ENCODE assay signal across 19 cellular contexts in genomic region chr2:11652141-11652540, GRCh38. TPM values are rescaled to one million over a fixed set of nuclear protein-coding genes. Genes with fewer than 3 reads are reported as not detected.
A peak's percentile ranks its signal among the peaks of the same experiment; 100 is the strongest.
DNase-seq lines count a peak whose midpoint lies in the region; ATAC-seq and TF ChIP-seq lines count a peak whose summit lies in the region.
"Had no signal": no experiment of that assay in that cellular context is flagged by ENCODE, and none has a peak within 500 bp of the region (broad histone marks: within the 10 kb centered on the region; RNA-seq: fewer than 3 reads in every experiment).

No MANE protein-coding gene starts in this region.

- intact Hi-C loops in thyroid gland (cut with DNase I) = no loop called here

- no peak overlapping the region for H3K27ac Mint-ChIP-seq in activated naive CD4-positive, alpha-beta T cell treated with anti-CD3 and anti-CD28 coated beads, Interleukin-2, amount 50 U/mL, for 72 hours
- peak overlapping the region in 3 of 5 experiments; percentile 19 to 57 (median 35) for H3K27ac Mint-ChIP-seq in brain
- H3K27ac Mint-ChIP-seq: CD4-positive, alpha-beta memory T cell; GM23338 had no signal

- H3K27me3 ChIP-seq in thyroid gland = no peaks in the 10 kb centered on the region
- H3K27me3 ChIP-seq: BE2C had no signal

- peak; percentile 22 to 58 for ATAC-seq in activated naive CD4-positive, alpha-beta T cell treated with anti-CD3 and anti-CD28 coated beads, Interleukin-2, amount 50 U/mL, for 72 hours
- ATAC-seq in SK-N-SH treated with all-trans-retinoic acid at 6 μM for 48 hours = no peak
- ATAC-seq: A549, GM12878, GM23338 had no signal

- no peak for DNase-seq in activated naive CD4-positive, alpha-beta T cell treated with anti-CD3 and anti-CD28 coated beads, Interleukin-2, amount 50 U/mL, for 72 hours (ENCODE audit: low spot score in 2 of 2)
- DNase-seq in activated naive CD4-positive, alpha-beta T cell treated with anti-CD3 and anti-CD28 coated beads, Interleukin-2, amount 50 U/mL, for 16 hours = no peak
- DNase-seq in SK-MEL-5 (ENCODE audit: low read depth, low spot score) (peak; percentile 49), islet precursor cell (peak; percentile 13), thyroid gland (no peak)
- DNase-seq in stimulated activated CD4-positive, alpha-beta T cell treated with anti-CD3 and anti-CD28 coated beads, Interleukin-12 subunit alpha, Interleukin-12 subunit beta, amount 100 ng/mL, for 4 hours = no peak
- DNase-seq: BE2C; CD4-positive, alpha-beta memory T cell; DMS79; H7 had no signal

- TF ChIP-seq CTCF in brain (conservative IDR thresholded peaks at IDR 0.05) = no peak
- no peak for TF ChIP-seq CTCF in thyroid gland (IDR thresholded peaks at IDR 0.05)

- H3K36me3 ChIP-seq in thyroid gland = no peaks in the 10 kb centered on the region
- H3K36me3 ChIP-seq: BE2C had no signal

- peaks cover 1% of the 10 kb centered on the region for H3K27me3 Mint-ChIP-seq in brain

- peaks cover 12% of the 10 kb centered on the region for H3K4me1 Mint-ChIP-seq in brain
- H3K4me1 Mint-ChIP-seq: CD4-positive, alpha-beta memory T cell had no signal

- TF ChIP-seq POLR2A in thyroid gland (IDR thresholded peaks at IDR 0.05) = no peak

- in situ Hi-C loops in SK-MEL-5 (cut with HindIII; ENCODE audit: low pct_unique_long_range_greater_than_20kb, low sequenced_read_pairs) = no loop called here

- H3K4me3 Mint-ChIP-seq in brain = peak overlapping the region in 1 of 5 experiments; percentile 50
- H3K4me3 Mint-ChIP-seq: CD4-positive, alpha-beta memory T cell; GM23338 had no signal

- no peaks in the 10 kb centered on the region for H3K9me3 Mint-ChIP-seq in activated naive CD4-positive, alpha-beta T cell treated with anti-CD3 and anti-CD28 coated beads, Interleukin-2, amount 50 U/mL, for 72 hours
- H3K9me3 Mint-ChIP-seq in brain = no peaks in the 10 kb centered on the region
- H3K9me3 Mint-ChIP-seq: GM23338 had no signal

- H3K4me3 ChIP-seq in thyroid gland (replicated peaks in 1 of 3) = no peak overlapping the region
- H3K4me3 ChIP-seq: A549, GM12878, GM23338 had no signal

- no peaks in the 10 kb centered on the region for H3K4me1 ChIP-seq in thyroid gland
- H3K4me1 ChIP-seq: A549, BE2C had no signal

- 85 to 86% methylated on average over 4 of the region's 4 CpGs for WGBS in thyroid gland, 2 donors

- no peaks in the 10 kb centered on the region for H3K36me3 Mint-ChIP-seq in activated naive CD4-positive, alpha-beta T cell treated with anti-CD3 and anti-CD28 coated beads, Interleukin-2, amount 50 U/mL, for 72 hours
- H3K36me3 Mint-ChIP-seq in brain = no peaks in the 10 kb centered on the region
- H3K36me3 Mint-ChIP-seq: CD4-positive, alpha-beta memory T cell had no signal

- no peaks in the 10 kb centered on the region for H3K9me3 ChIP-seq in thyroid gland
- H3K9me3 ChIP-seq: A549, BE2C had no signal

- H3K27ac ChIP-seq in thyroid gland = no peak overlapping the region
- H3K27ac ChIP-seq: A549, C4-2B had no signal

TF ChIP-seq in SK-N-SH treated with all-trans-retinoic acid at 6 μM for 48 hours, 23 proteins besides CTCF, POLR2A, EP300 and RAD21:
- TF ChIP-seq ZNF8 (CRISPR knock-in tag; IDR thresholded peaks at IDR 0.05) = no peak
- no peak for TF ChIP-seq POU6F1 (CRISPR knock-in tag; IDR thresholded peaks at IDR 0.05; ENCODE audit: borderline replicate concordance, low read depth)
- TF ChIP-seq, protein P1, sequence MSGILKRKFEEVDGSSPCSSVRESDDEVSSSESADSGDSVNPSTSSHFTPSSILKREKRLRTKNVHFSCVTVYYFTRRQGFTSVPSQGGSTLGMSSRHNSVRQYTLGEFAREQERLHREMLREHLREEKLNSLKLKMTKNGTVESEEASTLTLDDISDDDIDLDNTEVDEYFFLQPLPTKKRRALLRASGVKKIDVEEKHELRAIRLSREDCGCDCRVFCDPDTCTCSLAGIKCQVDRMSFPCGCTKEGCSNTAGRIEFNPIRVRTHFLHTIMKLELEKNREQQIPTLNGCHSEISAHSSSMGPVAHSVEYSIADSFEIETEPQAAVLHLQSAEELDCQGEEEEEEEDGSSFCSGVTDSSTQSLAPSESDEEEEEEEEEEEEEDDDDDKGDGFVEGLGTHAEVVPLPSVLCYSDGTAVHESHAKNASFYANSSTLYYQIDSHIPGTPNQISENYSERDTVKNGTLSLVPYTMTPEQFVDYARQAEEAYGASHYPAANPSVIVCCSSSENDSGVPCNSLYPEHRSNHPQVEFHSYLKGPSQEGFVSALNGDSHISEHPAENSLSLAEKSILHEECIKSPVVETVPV (CRISPR knock-in tag; IDR thresholded peaks at IDR 0.05) = no peak
- TF ChIP-seq TOX (CRISPR knock-in tag; IDR thresholded peaks at IDR 0.05; ENCODE audit: borderline replicate concordance) = no peak
- TF ChIP-seq RARB (CRISPR knock-in tag; IDR thresholded peaks at IDR 0.05) = no peak
- no peak for TF ChIP-seq ISL1 (CRISPR knock-in tag; IDR thresholded peaks at IDR 0.05)
- TF ChIP-seq ARNTL (CRISPR knock-in tag; IDR thresholded peaks at IDR 0.05; ENCODE audit: borderline replicate concordance, low read depth) = no peak
- no peak for TF ChIP-seq GLIS3 (CRISPR knock-in tag; IDR thresholded peaks at IDR 0.05)
- TF ChIP-seq PPARA (CRISPR knock-in tag; IDR thresholded peaks at IDR 0.05; ENCODE audit: borderline replicate concordance) = no peak
- no peak for TF ChIP-seq ZFP3 (CRISPR knock-in tag; IDR thresholded peaks at IDR 0.05)
- no peak for TF ChIP-seq CREB5 (CRISPR knock-in tag; IDR thresholded peaks at IDR 0.05; ENCODE audit: low read depth)
- TF ChIP-seq TCF4 (CRISPR knock-in tag; IDR thresholded peaks at IDR 0.05; ENCODE audit: borderline replicate concordance) = no peak
- no peak for TF ChIP-seq PATZ1 (CRISPR knock-in tag; IDR thresholded peaks at IDR 0.05; ENCODE audit: borderline replicate concordance)
- TF ChIP-seq ZNF70 (CRISPR knock-in tag; IDR thresholded peaks at IDR 0.05) = no peak

RNA-seq across cellular contexts. Expression of gene NTSR2, which starts 17.9 kb away (rescaled TPM):
- not detected for total RNA-seq in activated naive CD4-positive, alpha-beta T cell treated with anti-CD3 and anti-CD28 coated beads, Interleukin-2, amount 50 U/mL, for 72 hours
- total RNA-seq in SK-MEL-5 (2014; rRNA removed; shearing (Covaris generic)) = not detected in 2 replicates
- polyA plus RNA-seq in SK-MEL-5 (2015; cell fraction: cytosol; rRNA removed) = not detected in 2 replicates
- not detected in 2 replicates for polyA plus RNA-seq in SK-MEL-5 (2015; cell fraction: nucleus; rRNA removed)
- 18.4 TPM for polyA plus RNA-seq in brain (ENCODE audit: insufficient read depth, low read depth, low replicate concordance)
- total RNA-seq in thyroid gland = not detected
- total RNA-seq: CD4-positive, alpha-beta memory T cell; G401; GM12878; H7; HT1080 had no signal
- polyA plus RNA-seq: A549; AG04450; CD4-positive, alpha-beta memory T cell; GM12878; GM23338 had no signal

Comparison
In these comparisons a context has a peak if more than half of its experiments do, and no peak if none do; other contexts are left out.
1. DNase-seq: peak in SK-MEL-5 (single experiment) and islet precursor cell (single experiment); none in activated naive CD4-positive, alpha-beta T cell treated with anti-CD3 and anti-CD28 coated beads, Interleukin-2, amount 50 U/mL, for 72 hours (0 of 2), activated naive CD4-positive, alpha-beta T cell treated with anti-CD3 and anti-CD28 coated beads, Interleukin-2, amount 50 U/mL, for 16 hours (single experiment), stimulated activated CD4-positive, alpha-beta T cell treated with anti-CD3 and anti-CD28 coated beads, Interleukin-12 subunit alpha, Interleukin-12 subunit beta, amount 100 ng/mL, for 4 hours (single experiment) and thyroid gland (0 of 2).
2. H3K27ac Mint-ChIP-seq: peak in brain (3 of 5); none in activated naive CD4-positive, alpha-beta T cell treated with anti-CD3 and anti-CD28 coated beads, Interleukin-2, amount 50 U/mL, for 72 hours (0 of 2).